1 cellular context compared by ENCODE assay signal in the genomic region with DNA sequence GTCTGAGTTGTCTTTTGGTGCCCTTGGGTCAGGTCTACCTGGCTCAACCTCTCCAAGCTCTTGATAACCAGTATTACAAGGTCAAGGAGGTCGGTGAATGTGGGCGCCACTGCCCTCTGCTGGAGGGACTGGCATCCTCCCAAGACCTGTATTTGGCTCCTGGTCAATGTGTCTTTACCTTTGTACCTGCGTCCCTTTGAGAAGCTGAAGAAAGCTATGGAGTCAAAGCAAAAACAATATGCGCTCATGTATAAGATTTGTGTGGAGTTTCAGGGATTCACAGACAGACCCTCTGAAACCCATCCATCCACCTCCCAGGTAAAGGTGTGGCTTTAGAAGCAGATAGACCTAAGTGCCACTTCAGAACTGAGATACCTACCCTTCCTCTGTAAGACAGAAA.
TF ChIP-seq lines count a peak whose summit lies in the region.

No MANE protein-coding gene starts in this region.

TF ChIP-seq in K562, 482 proteins besides CTCF, POLR2A, EP300 and RAD21 (continued from another document and continues in another):
- TF ChIP-seq, protein P1, sequence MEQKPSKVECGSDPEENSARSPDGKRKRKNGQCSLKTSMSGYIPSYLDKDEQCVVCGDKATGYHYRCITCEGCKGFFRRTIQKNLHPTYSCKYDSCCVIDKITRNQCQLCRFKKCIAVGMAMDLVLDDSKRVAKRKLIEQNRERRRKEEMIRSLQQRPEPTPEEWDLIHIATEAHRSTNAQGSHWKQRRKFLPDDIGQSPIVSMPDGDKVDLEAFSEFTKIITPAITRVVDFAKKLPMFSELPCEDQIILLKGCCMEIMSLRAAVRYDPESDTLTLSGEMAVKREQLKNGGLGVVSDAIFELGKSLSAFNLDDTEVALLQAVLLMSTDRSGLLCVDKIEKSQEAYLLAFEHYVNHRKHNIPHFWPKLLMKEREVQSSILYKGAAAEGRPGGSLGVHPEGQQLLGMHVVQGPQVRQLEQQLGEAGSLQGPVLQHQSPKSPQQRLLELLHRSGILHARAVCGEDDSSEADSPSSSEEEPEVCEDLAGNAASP (IDR thresholded peaks at IDR 0.05) = no peak
- no peak for TF ChIP-seq DDX20 (tag; IDR thresholded peaks at IDR 0.05; ENCODE audit: low read depth)
- TF ChIP-seq MAZ (CRISPR knock-in tag; conservative IDR thresholded peaks at IDR 0.05 in 1 of 2, IDR thresholded peaks at IDR 0.05 in 1 of 2) = 0 out of 4 replicates have a peak, but pooled peaks of 1 of the 2 experiments have one; percentile 22
- TF ChIP-seq MTA3 (IDR thresholded peaks at IDR 0.05; ENCODE audit: borderline replicate concordance) = peak; percentile 46; the same call in 1 of the 2 replicates
- no peak for TF ChIP-seq CCAR2 (IDR thresholded peaks at IDR 0.05; ENCODE audit: low read depth, low read length)
- TF ChIP-seq, protein P2, sequence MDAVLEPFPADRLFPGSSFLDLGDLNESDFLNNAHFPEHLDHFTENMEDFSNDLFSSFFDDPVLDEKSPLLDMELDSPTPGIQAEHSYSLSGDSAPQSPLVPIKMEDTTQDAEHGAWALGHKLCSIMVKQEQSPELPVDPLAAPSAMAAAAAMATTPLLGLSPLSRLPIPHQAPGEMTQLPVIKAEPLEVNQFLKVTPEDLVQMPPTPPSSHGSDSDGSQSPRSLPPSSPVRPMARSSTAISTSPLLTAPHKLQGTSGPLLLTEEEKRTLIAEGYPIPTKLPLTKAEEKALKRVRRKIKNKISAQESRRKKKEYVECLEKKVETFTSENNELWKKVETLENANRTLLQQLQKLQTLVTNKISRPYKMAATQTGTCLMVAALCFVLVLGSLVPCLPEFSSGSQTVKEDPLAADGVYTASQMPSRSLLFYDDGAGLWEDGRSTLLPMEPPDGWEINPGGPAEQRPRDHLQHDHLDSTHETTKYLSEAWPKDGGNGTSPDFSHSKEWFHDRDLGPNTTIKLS (IDR thresholded peaks at IDR 0.05; ENCODE audit: borderline replicate concordance, low read depth) = no peak
- TF ChIP-seq, protein P3, sequence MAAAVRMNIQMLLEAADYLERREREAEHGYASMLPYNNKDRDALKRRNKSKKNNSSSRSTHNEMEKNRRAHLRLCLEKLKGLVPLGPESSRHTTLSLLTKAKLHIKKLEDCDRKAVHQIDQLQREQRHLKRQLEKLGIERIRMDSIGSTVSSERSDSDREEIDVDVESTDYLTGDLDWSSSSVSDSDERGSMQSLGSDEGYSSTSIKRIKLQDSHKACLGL (CRISPR knock-in tag; IDR thresholded peaks at IDR 0.05; ENCODE audit: borderline replicate concordance, poor library complexity, severe bottlenecking) = no peak
- TF ChIP-seq, protein P4, sequence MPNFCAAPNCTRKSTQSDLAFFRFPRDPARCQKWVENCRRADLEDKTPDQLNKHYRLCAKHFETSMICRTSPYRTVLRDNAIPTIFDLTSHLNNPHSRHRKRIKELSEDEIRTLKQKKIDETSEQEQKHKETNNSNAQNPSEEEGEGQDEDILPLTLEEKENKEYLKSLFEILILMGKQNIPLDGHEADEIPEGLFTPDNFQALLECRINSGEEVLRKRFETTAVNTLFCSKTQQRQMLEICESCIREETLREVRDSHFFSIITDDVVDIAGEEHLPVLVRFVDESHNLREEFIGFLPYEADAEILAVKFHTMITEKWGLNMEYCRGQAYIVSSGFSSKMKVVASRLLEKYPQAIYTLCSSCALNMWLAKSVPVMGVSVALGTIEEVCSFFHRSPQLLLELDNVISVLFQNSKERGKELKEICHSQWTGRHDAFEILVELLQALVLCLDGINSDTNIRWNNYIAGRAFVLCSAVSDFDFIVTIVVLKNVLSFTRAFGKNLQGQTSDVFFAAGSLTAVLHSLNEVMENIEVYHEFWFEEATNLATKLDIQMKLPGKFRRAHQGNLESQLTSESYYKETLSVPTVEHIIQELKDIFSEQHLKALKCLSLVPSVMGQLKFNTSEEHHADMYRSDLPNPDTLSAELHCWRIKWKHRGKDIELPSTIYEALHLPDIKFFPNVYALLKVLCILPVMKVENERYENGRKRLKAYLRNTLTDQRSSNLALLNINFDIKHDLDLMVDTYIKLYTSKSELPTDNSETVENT (CRISPR knock-in tag; IDR thresholded peaks at IDR 0.05) = no peak
- TF ChIP-seq, protein P5, sequence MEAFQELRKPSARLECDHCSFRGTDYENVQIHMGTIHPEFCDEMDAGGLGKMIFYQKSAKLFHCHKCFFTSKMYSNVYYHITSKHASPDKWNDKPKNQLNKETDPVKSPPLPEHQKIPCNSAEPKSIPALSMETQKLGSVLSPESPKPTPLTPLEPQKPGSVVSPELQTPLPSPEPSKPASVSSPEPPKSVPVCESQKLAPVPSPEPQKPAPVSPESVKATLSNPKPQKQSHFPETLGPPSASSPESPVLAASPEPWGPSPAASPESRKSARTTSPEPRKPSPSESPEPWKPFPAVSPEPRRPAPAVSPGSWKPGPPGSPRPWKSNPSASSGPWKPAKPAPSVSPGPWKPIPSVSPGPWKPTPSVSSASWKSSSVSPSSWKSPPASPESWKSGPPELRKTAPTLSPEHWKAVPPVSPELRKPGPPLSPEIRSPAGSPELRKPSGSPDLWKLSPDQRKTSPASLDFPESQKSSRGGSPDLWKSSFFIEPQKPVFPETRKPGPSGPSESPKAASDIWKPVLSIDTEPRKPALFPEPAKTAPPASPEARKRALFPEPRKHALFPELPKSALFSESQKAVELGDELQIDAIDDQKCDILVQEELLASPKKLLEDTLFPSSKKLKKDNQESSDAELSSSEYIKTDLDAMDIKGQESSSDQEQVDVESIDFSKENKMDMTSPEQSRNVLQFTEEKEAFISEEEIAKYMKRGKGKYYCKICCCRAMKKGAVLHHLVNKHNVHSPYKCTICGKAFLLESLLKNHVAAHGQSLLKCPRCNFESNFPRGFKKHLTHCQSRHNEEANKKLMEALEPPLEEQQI (IDR thresholded peaks at IDR 0.05) = no peak
- no peak for TF ChIP-seq HNRNPUL1 (IDR thresholded peaks at IDR 0.05; ENCODE audit: low read length)
- TF ChIP-seq ZNF764 (CRISPR knock-in tag; IDR thresholded peaks at IDR 0.05; ENCODE audit: low read depth) = no peak
- no peak for TF ChIP-seq ZNF668 (CRISPR knock-in tag; IDR thresholded peaks at IDR 0.05)
- no peak for TF ChIP-seq CEBPG (CRISPR knock-in tag; IDR thresholded peaks at IDR 0.05)
- no peak for TF ChIP-seq CEBPG (tag; conservative IDR thresholded peaks at IDR 0.05 in 1 of 2, IDR thresholded peaks at IDR 0.05 in 1 of 2)
- TF ChIP-seq CC2D1A (IDR thresholded peaks at IDR 0.05) = no peak; the same call in 1 of the 2 replicates
- peak; percentile 14 for TF ChIP-seq NEUROD1 (IDR thresholded peaks at IDR 0.05; ENCODE audit: borderline replicate concordance, low read depth, low read length, partially characterized antibody)
- TF ChIP-seq SMAD4 (CRISPR knock-in tag; conservative IDR thresholded peaks at IDR 0.05) = no peak
- TF ChIP-seq SMC3 (conservative IDR thresholded peaks at IDR 0.05; ENCODE audit: insufficient read depth, low read depth, low read length) = peak; percentile 79
- TF ChIP-seq, protein P6, sequence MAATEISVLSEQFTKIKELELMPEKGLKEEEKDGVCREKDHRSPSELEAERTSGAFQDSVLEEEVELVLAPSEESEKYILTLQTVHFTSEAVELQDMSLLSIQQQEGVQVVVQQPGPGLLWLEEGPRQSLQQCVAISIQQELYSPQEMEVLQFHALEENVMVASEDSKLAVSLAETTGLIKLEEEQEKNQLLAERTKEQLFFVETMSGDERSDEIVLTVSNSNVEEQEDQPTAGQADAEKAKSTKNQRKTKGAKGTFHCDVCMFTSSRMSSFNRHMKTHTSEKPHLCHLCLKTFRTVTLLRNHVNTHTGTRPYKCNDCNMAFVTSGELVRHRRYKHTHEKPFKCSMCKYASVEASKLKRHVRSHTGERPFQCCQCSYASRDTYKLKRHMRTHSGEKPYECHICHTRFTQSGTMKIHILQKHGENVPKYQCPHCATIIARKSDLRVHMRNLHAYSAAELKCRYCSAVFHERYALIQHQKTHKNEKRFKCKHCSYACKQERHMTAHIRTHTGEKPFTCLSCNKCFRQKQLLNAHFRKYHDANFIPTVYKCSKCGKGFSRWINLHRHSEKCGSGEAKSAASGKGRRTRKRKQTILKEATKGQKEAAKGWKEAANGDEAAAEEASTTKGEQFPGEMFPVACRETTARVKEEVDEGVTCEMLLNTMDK (IDR thresholded peaks at IDR 0.05; ENCODE audit: borderline replicate concordance, insufficient read depth, low read depth, low read length, poor library complexity, severe bottlenecking) = peak; percentile 4
- no peak for TF ChIP-seq ZNF124 (CRISPR knock-in tag; IDR thresholded peaks at IDR 0.05)
- no peak for TF ChIP-seq ZNF830 (CRISPR knock-in tag; IDR thresholded peaks at IDR 0.05)
- TF ChIP-seq ESRRA (IDR thresholded peaks at IDR 0.05; ENCODE audit: borderline replicate concordance, low read depth) = peak; percentile 99
- no peak for TF ChIP-seq JUND (IDR thresholded peaks at IDR 0.05; ENCODE audit: borderline replicate concordance, low read depth, low read length)
- 0 out of 3 replicates have a peak, but pooled peaks have one; percentile 28 for TF ChIP-seq JUND (tag; IDR thresholded peaks at IDR 0.05; ENCODE audit: borderline replicate concordance, low read depth, low read length)
- TF ChIP-seq NFXL1 (CRISPR knock-in tag; IDR thresholded peaks at IDR 0.05) = no peak
- TF ChIP-seq ZNF212 (CRISPR knock-in tag; IDR thresholded peaks at IDR 0.05) = no peak
- TF ChIP-seq CTBP1 (IDR thresholded peaks at IDR 0.05; ENCODE audit: borderline replicate concordance) = peak; percentile 49; the same call in 1 of the 2 replicates
- TF ChIP-seq, protein P7, sequence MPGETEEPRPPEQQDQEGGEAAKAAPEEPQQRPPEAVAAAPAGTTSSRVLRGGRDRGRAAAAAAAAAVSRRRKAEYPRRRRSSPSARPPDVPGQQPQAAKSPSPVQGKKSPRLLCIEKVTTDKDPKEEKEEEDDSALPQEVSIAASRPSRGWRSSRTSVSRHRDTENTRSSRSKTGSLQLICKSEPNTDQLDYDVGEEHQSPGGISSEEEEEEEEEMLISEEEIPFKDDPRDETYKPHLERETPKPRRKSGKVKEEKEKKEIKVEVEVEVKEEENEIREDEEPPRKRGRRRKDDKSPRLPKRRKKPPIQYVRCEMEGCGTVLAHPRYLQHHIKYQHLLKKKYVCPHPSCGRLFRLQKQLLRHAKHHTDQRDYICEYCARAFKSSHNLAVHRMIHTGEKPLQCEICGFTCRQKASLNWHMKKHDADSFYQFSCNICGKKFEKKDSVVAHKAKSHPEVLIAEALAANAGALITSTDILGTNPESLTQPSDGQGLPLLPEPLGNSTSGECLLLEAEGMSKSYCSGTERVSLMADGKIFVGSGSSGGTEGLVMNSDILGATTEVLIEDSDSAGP (CRISPR knock-in tag; IDR thresholded peaks at IDR 0.05) = no peak
- no peak for TF ChIP-seq TCF7L2 (IDR thresholded peaks at IDR 0.05; ENCODE audit: low read depth, low read length)
- no peak for TF ChIP-seq ZNF57 (CRISPR knock-in tag; IDR thresholded peaks at IDR 0.05)
- TF ChIP-seq, protein P8, sequence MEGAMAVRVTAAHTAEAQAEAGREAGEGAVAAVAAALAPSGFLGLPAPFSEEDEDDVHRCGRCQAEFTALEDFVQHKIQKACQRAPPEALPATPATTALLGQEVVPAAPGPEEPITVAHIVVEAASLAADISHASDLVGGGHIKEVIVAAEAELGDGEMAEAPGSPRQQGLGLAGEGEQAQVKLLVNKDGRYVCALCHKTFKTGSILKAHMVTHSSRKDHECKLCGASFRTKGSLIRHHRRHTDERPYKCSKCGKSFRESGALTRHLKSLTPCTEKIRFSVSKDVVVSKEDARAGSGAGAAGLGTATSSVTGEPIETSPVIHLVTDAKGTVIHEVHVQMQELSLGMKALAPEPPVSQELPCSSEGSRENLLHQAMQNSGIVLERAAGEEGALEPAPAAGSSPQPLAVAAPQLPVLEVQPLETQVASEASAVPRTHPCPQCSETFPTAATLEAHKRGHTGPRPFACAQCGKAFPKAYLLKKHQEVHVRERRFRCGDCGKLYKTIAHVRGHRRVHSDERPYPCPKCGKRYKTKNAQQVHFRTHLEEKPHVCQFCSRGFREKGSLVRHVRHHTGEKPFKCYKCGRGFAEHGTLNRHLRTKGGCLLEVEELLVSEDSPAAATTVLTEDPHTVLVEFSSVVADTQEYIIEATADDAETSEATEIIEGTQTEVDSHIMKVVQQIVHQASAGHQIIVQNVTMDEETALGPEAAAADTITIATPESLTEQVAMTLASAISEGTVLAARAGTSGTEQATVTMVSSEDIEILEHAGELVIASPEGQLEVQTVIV (CRISPR knock-in tag; IDR thresholded peaks at IDR 0.05; ENCODE audit: borderline replicate concordance) = no peak
- TF ChIP-seq, protein P9, sequence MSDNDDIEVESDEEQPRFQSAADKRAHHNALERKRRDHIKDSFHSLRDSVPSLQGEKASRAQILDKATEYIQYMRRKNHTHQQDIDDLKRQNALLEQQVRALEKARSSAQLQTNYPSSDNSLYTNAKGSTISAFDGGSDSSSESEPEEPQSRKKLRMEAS (CRISPR knock-in tag; IDR thresholded peaks at IDR 0.05) = no peak
- TF ChIP-seq ARID2 (IDR thresholded peaks at IDR 0.05) = peak; percentile 62; the same call in 1 of the 2 replicates
- no peak for TF ChIP-seq MYBL2 (IDR thresholded peaks at IDR 0.05; ENCODE audit: low read depth)
- no peak for TF ChIP-seq MYBL2 (CRISPR knock-in tag; IDR thresholded peaks at IDR 0.05; ENCODE audit: borderline replicate concordance)
- TF ChIP-seq, protein P10, sequence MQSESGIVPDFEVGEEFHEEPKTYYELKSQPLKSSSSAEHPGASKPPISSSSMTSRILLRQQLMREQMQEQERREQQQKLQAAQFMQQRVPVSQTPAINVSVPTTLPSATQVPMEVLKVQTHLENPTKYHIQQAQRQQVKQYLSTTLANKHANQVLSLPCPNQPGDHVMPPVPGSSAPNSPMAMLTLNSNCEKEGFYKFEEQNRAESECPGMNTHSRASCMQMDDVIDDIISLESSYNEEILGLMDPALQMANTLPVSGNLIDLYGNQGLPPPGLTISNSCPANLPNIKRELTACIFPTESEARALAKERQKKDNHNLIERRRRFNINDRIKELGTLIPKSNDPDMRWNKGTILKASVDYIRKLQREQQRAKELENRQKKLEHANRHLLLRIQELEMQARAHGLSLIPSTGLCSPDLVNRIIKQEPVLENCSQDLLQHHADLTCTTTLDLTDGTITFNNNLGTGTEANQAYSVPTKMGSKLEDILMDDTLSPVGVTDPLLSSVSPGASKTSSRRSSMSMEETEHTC (IDR thresholded peaks at IDR 0.05) = no peak
- no peak for TF ChIP-seq MTF1 (CRISPR knock-in tag; IDR thresholded peaks at IDR 0.05; ENCODE audit: borderline replicate concordance)
- no peak for TF ChIP-seq FOS (IDR thresholded peaks at IDR 0.05; ENCODE audit: extremely low read depth, insufficient read length)
- TF ChIP-seq PML (IDR thresholded peaks at IDR 0.05; ENCODE audit: low read length) = no peak
- TF ChIP-seq GABPA (tag; conservative IDR thresholded peaks at IDR 0.05; ENCODE audit: low read depth) = no peak
- TF ChIP-seq, protein P11, sequence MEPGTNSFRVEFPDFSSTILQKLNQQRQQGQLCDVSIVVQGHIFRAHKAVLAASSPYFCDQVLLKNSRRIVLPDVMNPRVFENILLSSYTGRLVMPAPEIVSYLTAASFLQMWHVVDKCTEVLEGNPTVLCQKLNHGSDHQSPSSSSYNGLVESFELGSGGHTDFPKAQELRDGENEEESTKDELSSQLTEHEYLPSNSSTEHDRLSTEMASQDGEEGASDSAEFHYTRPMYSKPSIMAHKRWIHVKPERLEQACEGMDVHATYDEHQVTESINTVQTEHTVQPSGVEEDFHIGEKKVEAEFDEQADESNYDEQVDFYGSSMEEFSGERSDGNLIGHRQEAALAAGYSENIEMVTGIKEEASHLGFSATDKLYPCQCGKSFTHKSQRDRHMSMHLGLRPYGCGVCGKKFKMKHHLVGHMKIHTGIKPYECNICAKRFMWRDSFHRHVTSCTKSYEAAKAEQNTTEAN (CRISPR knock-in tag; IDR thresholded peaks at IDR 0.05) = no peak
